13 cellular contexts compared by ENCODE assay signal in the genomic region with DNA sequence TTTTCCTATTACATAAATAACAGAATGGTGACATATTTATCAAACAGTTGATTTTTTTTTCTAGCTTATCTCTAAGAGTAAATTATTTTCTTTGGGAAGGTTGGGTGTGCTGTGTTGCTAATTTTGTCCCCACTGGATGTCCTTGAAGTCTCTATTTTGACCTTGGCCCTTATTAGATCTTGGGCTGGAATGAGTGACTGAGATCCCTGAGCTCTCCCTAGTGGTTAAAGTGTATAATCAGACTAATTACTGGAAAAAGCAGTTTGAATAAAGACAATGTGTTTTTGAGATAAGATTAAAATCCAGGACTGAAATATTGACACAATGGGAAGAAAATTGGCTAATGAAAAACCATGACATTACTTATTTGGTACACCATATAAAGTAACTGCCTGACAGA. TPM values are rescaled to one million over a fixed set of nuclear protein-coding genes. Genes with fewer than 3 reads are reported as not detected.
DNase-seq lines count a peak whose midpoint lies in the region; ATAC-seq and TF ChIP-seq lines count a peak whose summit lies in the region.
"Had no signal": no experiment of that assay in that cellular context is flagged by ENCODE, and none has a peak within 500 bp of the region (broad histone marks: within the 10 kb centered on the region; RNA-seq: fewer than 3 reads in every experiment).

No MANE protein-coding gene starts in this region.

- intact Hi-C loops in PC-9 (cut with micrococcal nuclease; ENCODE audit: unreplicated experiment), result no loop called here
- intact Hi-C loops in activated T-helper 1 cell treated with anti-CD3 and anti-CD28 coated beads, Interleukin-12 subunit alpha, Interleukin-12 subunit beta, Interleukin-2, Interleukin-4 antibody, amounts not matched to agents 30 ng/mL and 10 ng/mL and 1 ng/mL, durations not matched to agents 14 hours and 24 hours and 36 hours (cut with micrococcal nuclease), result loop anchor here (1.0 kb wide), 1 partner anchor 45 kb away; no protein-coding TSS in a partner anchor

- H3K27ac ChIP-seq in PC-9 (no peak overlapping the region), fibroblast of lung (ENCODE audit: insufficient read depth, low read length) (no peak overlapping the region)
- H3K27ac ChIP-seq: neutrophil had no signal

- CTCF ChIA-PET in PC-9 (lab: Charles Lee), result no interaction called here

- no peak overlapping the region for H3K4me3 Mint-ChIP-seq in activated T-helper 1 cell treated with anti-CD3 and anti-CD28 coated beads, Interleukin-12 subunit alpha, Interleukin-12 subunit beta, Interleukin-2, Interleukin-4 antibody, amounts not matched to agents 30 ng/mL and 10 ng/mL and 1 ng/mL, durations not matched to agents 14 hours and 24 hours and 36 hours
- H3K4me3 Mint-ChIP-seq: CD8-positive, alpha-beta memory T cell had no signal

- H3K9me3 ChIP-seq in PC-9 (ENCODE audit: insufficient read depth, low read depth), result peaks cover 4% of the 10 kb centered on the region; the same call in 1 of the 2 replicates
- H3K9me3 ChIP-seq in fibroblast of lung (ENCODE audit: control insufficient read depth, insufficient read depth, low read depth, low read length), result no peaks in the 10 kb centered on the region
- H3K9me3 ChIP-seq: neutrophil had no signal

- no TSS peak for BruUV-seq in PC-9 (replicated peaks; lab: Mats Ljungman, UMichigan)

- H3K79me2 ChIP-seq in PC-9 (ENCODE audit: low read depth) (no peaks in the 10 kb centered on the region), fibroblast of lung (ENCODE audit: control insufficient read depth, insufficient read depth, low read length) (no peaks in the 10 kb centered on the region)

- H3K4me1 ChIP-seq in PC-9 (replicated peaks; ENCODE audit: insufficient read depth), result no peaks in the 10 kb centered on the region
- H3K4me1 ChIP-seq in fibroblast of lung (ENCODE audit: control insufficient read depth, extremely low read depth, insufficient read depth, low read length), result no peaks in the 10 kb centered on the region

- H3K27me3 Mint-ChIP-seq in activated T-helper 1 cell treated with anti-CD3 and anti-CD28 coated beads, Interleukin-12 subunit alpha, Interleukin-12 subunit beta, Interleukin-2, Interleukin-4 antibody, amounts not matched to agents 30 ng/mL and 10 ng/mL and 1 ng/mL, durations not matched to agents 14 hours and 24 hours and 36 hours (ENCODE audit: insufficient read depth), result peaks cover 12% of the 10 kb centered on the region

- ATAC-seq in GM21367 (IDR thresholded peaks at IDR 0.05; ENCODE audit: unreplicated experiment), result peak; percentile 57
- ATAC-seq in omental fat pad (ENCODE audit: low FRiP score), result no peak

- no peak for DNase-seq in AG10803 (ENCODE audit: low read depth)
- peak in 1 of 2 experiments; percentile 31 for DNase-seq in PC-9
- DNase-seq in fibroblast of lung (ENCODE audit: low read depth in 2 of 2), result peak in 1 of 2 donors; percentile 26
- DNase-seq in stimulated activated CD4-positive, alpha-beta T cell treated with anti-CD3 and anti-CD28 coated beads, Interleukin-2, amount 100 ng/mL, for 48 hours, result no peak
- DNase-seq in SHP77 treated with DMSO at 0.1 percent for 48 hours (lab: John Stamatoyannopoulos, UW), result no peak
- DNase-seq in omental fat pad (ENCODE audit: low spot score), result no peak
- DNase-seq in activated T-helper 1 cell treated with anti-CD3 and anti-CD28 coated beads, Interleukin-12 subunit alpha, Interleukin-12 subunit beta, Interleukin-2, Interleukin-4 antibody, amounts not matched to agents 30 ng/mL and 10 ng/mL and 1 ng/mL, durations not matched to agents 14 hours and 24 hours and 36 hours (ENCODE audit: low spot score), result no peak
- DNase-seq: CD8-positive, alpha-beta memory T cell; NCI-H1436; Right ventricle myocardium superior; stimulated activated CD4-positive, alpha-beta T cell treated with anti-CD3 and anti-CD28 coated beads, Interleukin-4, amount 100 ng/mL, for 24 hours had no signal

- POLR2A ChIA-PET in PC-9 (lab: Charles Lee; ENCODE audit: unreplicated experiment), result no interaction called here

- no peak overlapping the region for H3K27ac Mint-ChIP-seq in activated T-helper 1 cell treated with anti-CD3 and anti-CD28 coated beads, Interleukin-12 subunit alpha, Interleukin-12 subunit beta, Interleukin-2, Interleukin-4 antibody, amounts not matched to agents 30 ng/mL and 10 ng/mL and 1 ng/mL, durations not matched to agents 14 hours and 24 hours and 36 hours
- H3K27ac Mint-ChIP-seq: CD8-positive, alpha-beta memory T cell had no signal

- H3K36me3 ChIP-seq in PC-9 (ENCODE audit: low read depth) (no peaks in the 10 kb centered on the region), fibroblast of lung (ENCODE audit: control insufficient read depth, insufficient read depth, low read length) (no peaks in the 10 kb centered on the region)
- H3K36me3 ChIP-seq: neutrophil had no signal

- no peaks in the 10 kb centered on the region for H3K4me1 Mint-ChIP-seq in activated T-helper 1 cell treated with anti-CD3 and anti-CD28 coated beads, Interleukin-12 subunit alpha, Interleukin-12 subunit beta, Interleukin-2, Interleukin-4 antibody, amounts not matched to agents 30 ng/mL and 10 ng/mL and 1 ng/mL, durations not matched to agents 14 hours and 24 hours and 36 hours (ENCODE audit: low read depth)
- H3K4me1 Mint-ChIP-seq: CD8-positive, alpha-beta memory T cell had no signal

- no peak overlapping the region for H3K4me3 ChIP-seq in AG10803 (ENCODE audit: low read length)
- no peak overlapping the region for H3K4me3 ChIP-seq in PC-9
- H3K4me3 ChIP-seq in fibroblast of lung (replicated peaks in 1 of 4; ENCODE audit: control extremely low read depth in 1 of 4, insufficient read depth in 1 of 4, low read depth in 3 of 4, low read length in 4 of 4), result no peak overlapping the region

- TF ChIP-seq CTCF in AG10803 (conservative IDR thresholded peaks at IDR 0.05; ENCODE audit: low read length) (peak; percentile 26; the same call in 1 of the 2 replicates), PC-9 (conservative IDR thresholded peaks at IDR 0.05) (peak; percentile 53), fibroblast of lung (conservative IDR thresholded peaks at IDR 0.05 in 1 of 2, IDR thresholded peaks at IDR 0.05 in 1 of 2; ENCODE audit: low read depth in 1 of 2, low read length in 2 of 2) (peak; percentile 25 to 45), omental fat pad (IDR thresholded peaks at IDR 0.05) (no peak)

- H3K9me3 Mint-ChIP-seq in activated T-helper 1 cell treated with anti-CD3 and anti-CD28 coated beads, Interleukin-12 subunit alpha, Interleukin-12 subunit beta, Interleukin-2, Interleukin-4 antibody, amounts not matched to agents 30 ng/mL and 10 ng/mL and 1 ng/mL, durations not matched to agents 14 hours and 24 hours and 36 hours, result no peaks in the 10 kb centered on the region

- H4K20me1 ChIP-seq in PC-9 (ENCODE audit: insufficient read depth) (no peaks in the 10 kb centered on the region), fibroblast of lung (ENCODE audit: control insufficient read depth, extremely low read depth, insufficient read depth, low read length) (no peaks in the 10 kb centered on the region)

- H3K9me2 ChIP-seq in PC-9 (ENCODE audit: insufficient read depth), result no peaks in the 10 kb centered on the region

- H2AFZ ChIP-seq in PC-9, result no peak overlapping the region
- no peak overlapping the region for H2AFZ ChIP-seq in fibroblast of lung (ENCODE audit: low read length)

- no peaks in the 10 kb centered on the region for H3F3A ChIP-seq in PC-9 (ENCODE audit: insufficient read depth, low read depth)

- no peak overlapping the region for H3K9ac ChIP-seq in fibroblast of lung (ENCODE audit: insufficient read depth, low read length)

- no peaks in the 10 kb centered on the region for H3K36me3 Mint-ChIP-seq in activated T-helper 1 cell treated with anti-CD3 and anti-CD28 coated beads, Interleukin-12 subunit alpha, Interleukin-12 subunit beta, Interleukin-2, Interleukin-4 antibody, amounts not matched to agents 30 ng/mL and 10 ng/mL and 1 ng/mL, durations not matched to agents 14 hours and 24 hours and 36 hours (ENCODE audit: low read depth)
- H3K36me3 Mint-ChIP-seq: CD8-positive, alpha-beta memory T cell had no signal

- H3K27me3 ChIP-seq in PC-9 (ENCODE audit: insufficient read depth, low read depth), result peaks cover 14% of the 10 kb centered on the region; the same call in 1 of the 2 replicates
- no peaks in the 10 kb centered on the region for H3K27me3 ChIP-seq in fibroblast of lung (ENCODE audit: control insufficient read depth, insufficient read depth, low read length)
- H3K27me3 ChIP-seq: neutrophil had no signal

- H3K4me2 ChIP-seq in PC-9, result no peak overlapping the region
- H3K4me2 ChIP-seq in fibroblast of lung (ENCODE audit: extremely low read depth, insufficient read depth, low read length), result no peak overlapping the region

RNA-seq across cellular contexts. Expression of a gene that starts 56.1 kb away (rescaled TPM):
- total RNA-seq in PC-9 (2021), result 31.4 and 33.1 TPM in 2 replicates
- 42.1 and 55.0 TPM in 2 replicates for total RNA-seq in fibroblast of lung
- polyA plus RNA-seq in fibroblast of lung, result 34.1 and 37.9 TPM in 2 replicates
- polyA plus RNA-seq in fibroblast of lung (2012), result 21.3 and 25.1 TPM in 2 replicates
- 2.8 and 7.9 TPM in 2 replicates for polyA minus RNA-seq in fibroblast of lung (ENCODE audit: low replicate concordance)
- total RNA-seq in omental fat pad, result 10 to 100 TPM; 24.5 to 35.8 (median 29.0) TPM
- total RNA-seq in activated T-helper 1 cell treated with anti-CD3 and anti-CD28 coated beads, Interleukin-12 subunit alpha, Interleukin-12 subunit beta, Interleukin-2, Interleukin-4 antibody, amounts not matched to agents 30 ng/mL and 10 ng/mL and 1 ng/mL, durations not matched to agents 14 hours and 24 hours and 36 hours, result 49.0 and 53.6 TPM in 2 replicates

RNA-seq across cellular contexts. Expression of a gene that starts 56.4 kb away (rescaled TPM):
- total RNA-seq in PC-9 (2021), result 8.8 and 11.9 TPM in 2 replicates
- 4.9 and 12.4 TPM in 2 replicates for total RNA-seq in fibroblast of lung
- 2.2 and 2.5 TPM in 2 replicates for polyA plus RNA-seq in fibroblast of lung
- polyA plus RNA-seq in fibroblast of lung (2012), result 2.9 and 3.7 TPM in 2 replicates
- 7.9 TPM in 1 of 2 replicates, not detected in the other for polyA minus RNA-seq in fibroblast of lung (ENCODE audit: low replicate concordance)
- total RNA-seq in omental fat pad, result 10 to 100 TPM in 1 of 4 donors, 1 to 10 TPM in 3; 2.5 to 12.0 (median 4.4) TPM
- 4.1 and 5.8 TPM in 2 replicates for total RNA-seq in activated T-helper 1 cell treated with anti-CD3 and anti-CD28 coated beads, Interleukin-12 subunit alpha, Interleukin-12 subunit beta, Interleukin-2, Interleukin-4 antibody, amounts not matched to agents 30 ng/mL and 10 ng/mL and 1 ng/mL, durations not matched to agents 14 hours and 24 hours and 36 hours

Comparison
In these comparisons a context has a peak if more than half of its experiments do, and no peak if none do; other contexts are left out.
1. CTCF ChIP-seq: peak in AG10803 (single experiment), PC-9 (single experiment) and fibroblast of lung (2 of 2); none in omental fat pad (0 of 3).